Comparison of ENCODE assay signal across 1 cellular context in genomic region chr13:45392811-45393210, GRCh38.
TF ChIP-seq lines count a peak whose summit lies in the region.

No MANE protein-coding gene starts in this region.

TF ChIP-seq in IMR-90, 13 proteins besides CTCF, POLR2A, EP300 and RAD21:
- TF ChIP-seq RFX5 (IDR thresholded peaks at IDR 0.05; ENCODE audit: low read depth, low read length) (no peak), ELK1 (IDR thresholded peaks at IDR 0.05; ENCODE audit: borderline replicate concordance, low read depth, low read length) (no peak), CEBPB (IDR thresholded peaks at IDR 0.05; ENCODE audit: low read depth, low read length) (no peak), RCOR1 (IDR thresholded peaks at IDR 0.05; ENCODE audit: insufficient replicate concordance, low read length) (no peak), MAFK (IDR thresholded peaks at IDR 0.05; ENCODE audit: low read depth, low read length) (no peak), NFE2L2 (IDR thresholded peaks at IDR 0.05; ENCODE audit: low read depth, low read length) (no peak), USF2 (IDR thresholded peaks at IDR 0.05; ENCODE audit: low read depth, low read length) (no peak), CHD1 (IDR thresholded peaks at IDR 0.05; ENCODE audit: low read depth, low read length) (no peak), MXI1 (IDR thresholded peaks at IDR 0.05; ENCODE audit: borderline replicate concordance, low read depth, low read length) (no peak), SMC3 (IDR thresholded peaks at IDR 0.05; ENCODE audit: low read depth, low read length) (no peak), BHLHE40 (IDR thresholded peaks at IDR 0.05; ENCODE audit: low read depth, low read length) (no peak), MAZ (IDR thresholded peaks at IDR 0.05; ENCODE audit: borderline replicate concordance, low read depth, low read length) (no peak), FOS (IDR thresholded peaks at IDR 0.05; ENCODE audit: low read depth, low read length) (no peak)
TF ChIP-seq in IMR-90: peak in this region for 0.
